21 cellular contexts compared by ENCODE assay signal in genomic region chr10:86685893-86686632, GRCh38. TPM values are rescaled to one million over a fixed set of nuclear protein-coding genes. Genes with fewer than 3 reads are reported as not detected.
"Had no signal": no experiment of that assay in that cellular context is flagged by ENCODE, and none has a peak within 500 bp of the region (broad histone marks: within the 10 kb centered on the region; RNA-seq: fewer than 3 reads in every experiment).

No MANE protein-coding gene starts in this region.

- H3K4me3 ChIP-seq: hepatocyte, left lung, prostate gland had no signal

- H3K4me2 ChIP-seq: hepatocyte had no signal

- H3K9me3 ChIP-seq: left lung, prostate gland had no signal

- DNase-seq: activated B cell treated with CpG ODN at 0.5 μM for 24 hours; activated CD4-positive, alpha-beta T cell treated with anti-CD3 and anti-CD28 coated beads for 48 hours; activated CD8-positive, alpha-beta memory T cell treated with anti-CD3 and anti-CD28 coated beads, Interleukin-2, amount 50 U/mL, for 48 hours; activated CD8-positive, alpha-beta T cell treated with anti-CD3 and anti-CD28 coated beads, Interleukin-2, amount 10 ng/mL, durations not matched to agents 7 days and 5 days; activated gamma-delta T cell; activated T-cell treated with anti-CD3 and anti-CD28 coated beads, Interleukin-2, amount 50 U/mL, for 72 hours; effector memory CD4-positive, alpha-beta T cell; islet precursor cell; trophoblast cell had no signal

- H3K36me3 Mint-ChIP-seq: activated naive CD4-positive, alpha-beta T cell treated with anti-CD3 and anti-CD28 coated beads, Interleukin-2, amount 50 U/mL, for 72 hours; memory B cell; stimulated activated memory B cell treated with anti-CD40 and anti-IgM and Interleukin-4, amounts not matched to agents 10 μg/mL and 1 μg/mL and 100 μg/mL, for 72 hours had no signal

- ATAC-seq: activated CD8-positive, alpha-beta T cell treated with anti-CD3 and anti-CD28 coated beads, Interleukin-2, amount 10 ng/mL, durations not matched to agents 7 days and 5 days; activated naive CD4-positive, alpha-beta T cell treated with anti-CD3 and anti-CD28 coated beads, Interleukin-2, amount 50 U/mL, for 72 hours; activated T-cell treated with anti-CD3 and anti-CD28 coated beads, Interleukin-2, amount 50 U/mL, for 72 hours; left lung; stimulated activated memory B cell treated with anti-CD40 and anti-IgM and Interleukin-4, amounts not matched to agents 10 μg/mL and 1 μg/mL and 100 μg/mL, for 72 hours had no signal

- H3K4me1 ChIP-seq: prostate gland had no signal

- H3K36me3 ChIP-seq: left lung, prostate gland had no signal

- H3K4me3 Mint-ChIP-seq: activated B cell treated with CpG ODN at 0.5 μM for 24 hours; activated CD8-positive, alpha-beta T cell treated with anti-CD3 and anti-CD28 coated beads, Interleukin-2, amount 10 ng/mL, durations not matched to agents 7 days and 5 days; activated T-cell treated with anti-CD3 and anti-CD28 coated beads, Interleukin-2, amount 50 U/mL, for 72 hours; central memory CD8-positive, alpha-beta T cell; dendritic cell treated with granulocyte-macrophage colony-stimulating factor and Interleukin-4, amounts not matched to agents 40 ng/mL and 50 ng/mL, for 4 days; memory B cell; nephron; stimulated activated memory B cell treated with anti-CD40 and anti-IgM and Interleukin-4, amounts not matched to agents 10 μg/mL and 1 μg/mL and 100 μg/mL, for 72 hours; T-helper 2 cell treated with Interferon-gamma antibody and Interleukin-4, amounts not matched to agents 5 μg/mL and 100 μg/mL, for 36 hours had no signal

- H3K27ac Mint-ChIP-seq: activated B cell treated with CpG ODN at 0.5 μM for 24 hours; activated CD8-positive, alpha-beta T cell treated with anti-CD3 and anti-CD28 coated beads, Interleukin-2, amount 10 ng/mL, durations not matched to agents 7 days and 5 days; activated naive CD4-positive, alpha-beta T cell treated with anti-CD3 and anti-CD28 coated beads, Interleukin-2, amount 50 U/mL, for 72 hours; activated T-cell treated with anti-CD3 and anti-CD28 coated beads, Interleukin-2, amount 50 U/mL, for 72 hours; dendritic cell treated with granulocyte-macrophage colony-stimulating factor and Interleukin-4, amounts not matched to agents 40 ng/mL and 50 ng/mL, for 4 days; memory B cell; stimulated activated memory B cell treated with anti-CD40 and anti-IgM and Interleukin-4, amounts not matched to agents 10 μg/mL and 1 μg/mL and 100 μg/mL, for 72 hours; T-helper 2 cell treated with Interferon-gamma antibody and Interleukin-4, amounts not matched to agents 5 μg/mL and 100 μg/mL, for 36 hours had no signal

- H3K27ac ChIP-seq: hepatocyte, left lung had no signal

- H2AFZ ChIP-seq: hepatocyte had no signal

- H3K27me3 ChIP-seq: hepatocyte had no signal

- H3K79me2 ChIP-seq: hepatocyte had no signal

- H3K9me3 Mint-ChIP-seq: activated B cell treated with CpG ODN at 0.5 μM for 24 hours; activated naive CD4-positive, alpha-beta T cell treated with anti-CD3 and anti-CD28 coated beads, Interleukin-2, amount 50 U/mL, for 72 hours; activated T-cell treated with anti-CD3 and anti-CD28 coated beads, Interleukin-2, amount 50 U/mL, for 72 hours; central memory CD8-positive, alpha-beta T cell; dendritic cell treated with granulocyte-macrophage colony-stimulating factor and Interleukin-4, amounts not matched to agents 40 ng/mL and 50 ng/mL, for 4 days; memory B cell; nephron; stimulated activated memory B cell treated with anti-CD40 and anti-IgM and Interleukin-4, amounts not matched to agents 10 μg/mL and 1 μg/mL and 100 μg/mL, for 72 hours; T-helper 2 cell treated with Interferon-gamma antibody and Interleukin-4, amounts not matched to agents 5 μg/mL and 100 μg/mL, for 36 hours had no signal

RNA-seq across cellular contexts. Expression of gene LDB3, which starts 17.8 kb away (rescaled TPM):
- total RNA-seq: activated B cell treated with CpG ODN at 0.5 μM for 24 hours, hepatocyte had no signal

RNA-seq across cellular contexts. Expression of gene OPN4, which starts 31.7 kb away (rescaled TPM):
- total RNA-seq: activated B cell treated with CpG ODN at 0.5 μM for 24 hours; activated CD8-positive, alpha-beta T cell treated with anti-CD3 and anti-CD28 coated beads, Interleukin-2, amount 10 ng/mL, durations not matched to agents 7 days and 5 days; activated naive CD4-positive, alpha-beta T cell treated with anti-CD3 and anti-CD28 coated beads, Interleukin-2, amount 50 U/mL, for 72 hours; activated T-cell treated with anti-CD3 and anti-CD28 coated beads, Interleukin-2, amount 50 U/mL, for 72 hours; frontal cortex; hepatocyte; left lung; osteoblast; prostate gland had no signal
- polyA plus RNA-seq: hepatocyte had no signal
